Comparison of ENCODE assay signal across 2 cellular contexts in genomic region chr4:9486880-9487279, GRCh38. TPM values are rescaled to one million over a fixed set of nuclear protein-coding genes. Genes with fewer than 3 reads are reported as not detected.
"Had no signal": no experiment of that assay in that cellular context is flagged by ENCODE, and none has a peak within 500 bp of the region (broad histone marks: within the 10 kb centered on the region; RNA-seq: fewer than 3 reads in every experiment).

No MANE protein-coding gene starts in this region.

RNA-seq across cellular contexts. Expression of gene DEFB131A, which starts 42.7 kb away (rescaled TPM):
- total RNA-seq: G401, GM12878 had no signal
- polyA plus RNA-seq: GM12878 had no signal
